Comparison of ENCODE assay signal across 8 cellular contexts in the genomic region with DNA sequence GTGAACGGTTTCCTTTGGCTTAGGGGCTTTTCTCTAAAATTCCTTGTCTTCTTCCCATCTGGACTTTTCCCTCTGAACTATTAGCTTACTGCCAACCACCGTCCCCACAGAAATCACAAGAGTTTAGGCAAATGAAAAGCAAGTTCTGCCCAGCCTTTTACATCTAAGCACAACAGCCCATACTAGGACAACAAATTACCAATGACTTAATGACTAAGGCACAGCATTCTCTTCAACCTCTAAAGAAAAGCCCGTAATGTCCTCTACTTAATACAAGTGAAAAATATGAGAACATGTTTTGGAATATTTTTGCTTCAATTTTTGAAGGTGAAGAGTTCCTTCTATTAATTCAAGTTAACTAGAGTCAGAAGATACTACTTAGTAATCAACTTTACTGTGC. TPM values are rescaled to one million over a fixed set of nuclear protein-coding genes. Genes with fewer than 3 reads are reported as not detected.
DNase-seq lines count a peak whose midpoint lies in the region; ATAC-seq and TF ChIP-seq lines count a peak whose summit lies in the region.

No MANE protein-coding gene starts in this region.

- TF ChIP-seq CTCF in CD14-positive monocyte (IDR thresholded peaks at IDR 0.05) (no peak), NB4 (IDR thresholded peaks at IDR 0.05; ENCODE audit: low read depth, low read length) (no peak), neural cell (IDR thresholded peaks at IDR 0.05; ENCODE audit: poor library complexity, severe bottlenecking) (no peak), lower leg skin (IDR thresholded peaks at IDR 0.05) (no peak)

- DNase-seq in CD14-positive monocyte (ENCODE audit: low spot score) (no peak), NB4 (ENCODE audit: low read depth) (no peak), AG08396 (ENCODE audit: low spot score) (no peak), lower leg skin (ENCODE audit: low spot score in 2 of 2) (no peak)
- DNase-seq in NK-92 treated with Interleukin-12 subunit alpha and Interleukin-12 subunit beta, amount 100 ng/mL, for 24 hours (lab: John Stamatoyannopoulos, UW), result no peak

- H3K27me3 ChIP-seq in duodenal mucosa (ENCODE audit: control insufficient read depth in 1 of 2, insufficient read depth in 2 of 2, low read length in 2 of 2) (no peaks in the 10 kb centered on the region), neural cell (ENCODE audit: insufficient read depth, low read depth, low read length) (no peaks in the 10 kb centered on the region)

- no peaks in the 10 kb centered on the region for H3F3A ChIP-seq in neural cell (ENCODE audit: insufficient read depth, low read length, poor library complexity, severe bottlenecking)

- no peak for TF ChIP-seq RAD21 in neural cell (conservative IDR thresholded peaks at IDR 0.05)

- peak overlapping the region; percentile 95 to 98 for H3K9ac ChIP-seq in duodenal mucosa (ENCODE audit: low read depth in 1 of 2, low read length in 2 of 2)
- peak overlapping the region; percentile 93 for H3K9ac ChIP-seq in neural cell (ENCODE audit: low read length)

- H2AFZ ChIP-seq in neural cell (ENCODE audit: low read depth, low read length), result peak overlapping the region; percentile 53

- ATAC-seq in GM19395 (IDR thresholded peaks at IDR 0.05; ENCODE audit: unreplicated experiment), result no peak

- peak overlapping the region in 5 of 7 donors; percentile 96 to 98 (median 98) for H3K27ac Mint-ChIP-seq in CD14-positive monocyte

- 17 to 24% methylated on average over 3 of the region's 3 CpGs for WGBS in lower leg skin, 2 donors

- H3K36me3 ChIP-seq in duodenal mucosa (ENCODE audit: control insufficient read depth in 1 of 2, insufficient read depth in 2 of 2, low read length in 2 of 2), result no peaks in the 10 kb centered on the region
- H3K36me3 ChIP-seq in neural cell (ENCODE audit: insufficient read depth, low read length), result no peaks in the 10 kb centered on the region

- peaks cover 23 to 27% of the 10 kb centered on the region in 2 donors for H3K4me1 ChIP-seq in duodenal mucosa (ENCODE audit: control insufficient read depth in 1 of 2, insufficient read depth in 2 of 2, low read length in 2 of 2)

- peaks cover 27% of the 10 kb centered on the region for H3K4me1 Mint-ChIP-seq in CD14-positive monocyte

- H3K27ac ChIP-seq in duodenal mucosa (ENCODE audit: low read depth, low read length), result no peak overlapping the region
- H3K27ac ChIP-seq in neural cell (ENCODE audit: low read length), result peak overlapping the region; percentile 96

- intact Hi-C loops in CD14-positive monocyte (cut with micrococcal nuclease), result loop anchor here in 1 of 2 donors (2.0 kb wide), 1 partner anchor 21 kb away; a partner anchor contains a TSS
- intact Hi-C loops in lower leg skin (cut with DNase I; ENCODE audit: low total_unique reads), result loop anchor here (5.0 kb wide), 1 partner anchor 37 kb away; no protein-coding TSS in a partner anchor

- peak overlapping the region; percentile 94 to 95 for H3K4me3 Mint-ChIP-seq in CD14-positive monocyte

- H3K9me2 ChIP-seq in neural cell (ENCODE audit: insufficient read depth, low read length), result no peaks in the 10 kb centered on the region

- H4K20me1 ChIP-seq in neural cell (ENCODE audit: insufficient read depth), result peaks cover 6% of the 10 kb centered on the region

- peaks cover 48% of the 10 kb centered on the region for H3K79me2 ChIP-seq in neural cell (replicated peaks; ENCODE audit: insufficient read depth, low read length)

- TF ChIP-seq POLR2A in NB4 (IDR thresholded peaks at IDR 0.05; ENCODE audit: extremely low read depth, insufficient read length), result no peak
- TF ChIP-seq POLR2A in lower leg skin (IDR thresholded peaks at IDR 0.05), result no peak

- H3K4me3 ChIP-seq in NB4 (ENCODE audit: low read depth, low read length) (peak overlapping the region; percentile 82), duodenal mucosa (ENCODE audit: low read depth in 1 of 2, low read length in 2 of 2) (peak overlapping the region; percentile 91 to 95), neural cell (ENCODE audit: low read length) (peak overlapping the region; percentile 98), lower leg skin (ENCODE audit: low read depth, poor library complexity, severe bottlenecking) (no peak overlapping the region)

- no peaks in the 10 kb centered on the region for H3K9me3 Mint-ChIP-seq in CD14-positive monocyte

- H3K9me3 ChIP-seq in duodenal mucosa (ENCODE audit: control insufficient read depth in 1 of 2, low read length in 2 of 2), result no peaks in the 10 kb centered on the region
- no peaks in the 10 kb centered on the region for H3K9me3 ChIP-seq in neural cell (ENCODE audit: low read length)

- peak overlapping the region; percentile 100 for H3K4me2 ChIP-seq in neural cell (ENCODE audit: low read length)

- H3K27me3 Mint-ChIP-seq in CD14-positive monocyte (ENCODE audit: low read depth in 3 of 3), result peaks cover 0 to 3% (median 2%) of the 10 kb centered on the region in 3 donors

- TF ChIP-seq EP300 in neural cell (conservative IDR thresholded peaks at IDR 0.05; ENCODE audit: poor library complexity, severe bottlenecking), result no peak

- H3K36me3 Mint-ChIP-seq in CD14-positive monocyte, result peaks cover 1 to 4% of the 10 kb centered on the region in 2 donors

TF ChIP-seq in neural cell, 6 proteins besides CTCF, POLR2A, EP300 and RAD21:
- TF ChIP-seq SMC3 (conservative IDR thresholded peaks at IDR 0.05; ENCODE audit: poor library complexity) (no peak), EZH2 (IDR thresholded peaks at IDR 0.05; ENCODE audit: borderline replicate concordance, insufficient read depth, low read length, poor library complexity, severe bottlenecking) (no peak), POLR2AphosphoS5 (IDR thresholded peaks at IDR 0.05) (no peak)
- TF ChIP-seq, protein P1, sequence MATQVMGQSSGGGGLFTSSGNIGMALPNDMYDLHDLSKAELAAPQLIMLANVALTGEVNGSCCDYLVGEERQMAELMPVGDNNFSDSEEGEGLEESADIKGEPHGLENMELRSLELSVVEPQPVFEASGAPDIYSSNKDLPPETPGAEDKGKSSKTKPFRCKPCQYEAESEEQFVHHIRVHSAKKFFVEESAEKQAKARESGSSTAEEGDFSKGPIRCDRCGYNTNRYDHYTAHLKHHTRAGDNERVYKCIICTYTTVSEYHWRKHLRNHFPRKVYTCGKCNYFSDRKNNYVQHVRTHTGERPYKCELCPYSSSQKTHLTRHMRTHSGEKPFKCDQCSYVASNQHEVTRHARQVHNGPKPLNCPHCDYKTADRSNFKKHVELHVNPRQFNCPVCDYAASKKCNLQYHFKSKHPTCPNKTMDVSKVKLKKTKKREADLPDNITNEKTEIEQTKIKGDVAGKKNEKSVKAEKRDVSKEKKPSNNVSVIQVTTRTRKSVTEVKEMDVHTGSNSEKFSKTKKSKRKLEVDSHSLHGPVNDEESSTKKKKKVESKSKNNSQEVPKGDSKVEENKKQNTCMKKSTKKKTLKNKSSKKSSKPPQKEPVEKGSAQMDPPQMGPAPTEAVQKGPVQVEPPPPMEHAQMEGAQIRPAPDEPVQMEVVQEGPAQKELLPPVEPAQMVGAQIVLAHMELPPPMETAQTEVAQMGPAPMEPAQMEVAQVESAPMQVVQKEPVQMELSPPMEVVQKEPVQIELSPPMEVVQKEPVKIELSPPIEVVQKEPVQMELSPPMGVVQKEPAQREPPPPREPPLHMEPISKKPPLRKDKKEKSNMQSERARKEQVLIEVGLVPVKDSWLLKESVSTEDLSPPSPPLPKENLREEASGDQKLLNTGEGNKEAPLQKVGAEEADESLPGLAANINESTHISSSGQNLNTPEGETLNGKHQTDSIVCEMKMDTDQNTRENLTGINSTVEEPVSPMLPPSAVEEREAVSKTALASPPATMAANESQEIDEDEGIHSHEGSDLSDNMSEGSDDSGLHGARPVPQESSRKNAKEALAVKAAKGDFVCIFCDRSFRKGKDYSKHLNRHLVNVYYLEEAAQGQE (IDR thresholded peaks at IDR 0.05; ENCODE audit: borderline replicate concordance), result no peak
TF ChIP-seq in neural cell: peak in this region for 0.

RNA-seq across cellular contexts. Expression of a gene that starts 1.2 kb away (rescaled TPM):
- polyA plus RNA-seq in CD14-positive monocyte, result 1 to 10 TPM in 1 of 2 donors, under 1 TPM in 1; 0.58 to 1.4 TPM
- 21.0 and 23.6 TPM in 2 replicates for polyA plus RNA-seq in neural cell
- 46.3 and 49.3 TPM in 2 replicates for polyA minus RNA-seq in neural cell
- 10 to 100 TPM; 16.1 to 23.4 (median 20.9) TPM for total RNA-seq in lower leg skin

RNA-seq across cellular contexts. Expression of a gene that starts 21.7 kb away (rescaled TPM):
- polyA plus RNA-seq in CD14-positive monocyte (1 to 10 TPM; 2.3 to 2.4 TPM), neural cell (15.9 and 19.1 TPM in 2 replicates)
- 25.9 and 29.0 TPM in 2 replicates for polyA minus RNA-seq in neural cell
- total RNA-seq in lower leg skin, result 10 to 100 TPM; 22.5 to 26.4 (median 25.3) TPM

RNA-seq across cellular contexts. Expression of a gene that starts 41.5 kb away (rescaled TPM):
- polyA plus RNA-seq in CD14-positive monocyte, result 10 to 100 TPM; 80.9 to 96.6 TPM
- 128 and 137 TPM in 2 replicates for polyA plus RNA-seq in neural cell
- 54.8 and 60.7 TPM in 2 replicates for polyA minus RNA-seq in neural cell
- total RNA-seq in lower leg skin, result 100 to 1,000 TPM; 120 to 181 (median 141) TPM
